ENCODE assay signal across 35 cellular contexts in genomic region chr2:11402436-11402835, GRCh38.
"Had no signal": no experiment of that assay in that cellular context is flagged by ENCODE, and none has a peak within 500 bp of the region (broad histone marks: within the 10 kb centered on the region; RNA-seq: fewer than 3 reads in every experiment).

No MANE protein-coding gene starts in this region.

- H3K27ac ChIP-seq: adrenal gland, body of pancreas, brain microvascular endothelial cell, VCaP had no signal

- DNase-seq: activated B cell treated with CpG ODN at 0.5 μM for 24 hours; activated CD4-positive, alpha-beta memory T cell treated with anti-CD3 and anti-CD28 coated beads for 36 hours; activated CD4-positive, alpha-beta T cell treated with anti-CD3 and anti-CD28 coated beads for 4 hours; activated CD4-positive, alpha-beta T cell treated with anti-CD3 and anti-CD28 coated beads, Interleukin-2, amount 10 ng/mL, durations not matched to agents 24 days and 14 days; activated CD4-positive, alpha-beta T cell treated with anti-CD3 and anti-CD28 coated beads, Interleukin-2, amount 50 U/mL, for 1 hour; activated CD4-positive, alpha-beta T cell treated with anti-CD3 and anti-CD28 coated beads, Interleukin-2, amount 50 U/mL, for 4 hours; activated CD4-positive, CD25-positive, alpha-beta regulatory T cell treated with anti-CD3 and anti-CD28 coated beads, Interleukin-2, amount 50 U/mL, for 72 hours; activated CD8-positive, alpha-beta memory T cell treated with anti-CD3 and anti-CD28 coated beads, Interleukin-2, amount 50 U/mL, for 4 hours; activated CD8-positive, alpha-beta T cell treated with anti-CD3 and anti-CD28 coated beads for 36 hours; activated effector memory CD4-positive, alpha-beta T cell treated with anti-CD3 and anti-CD28 coated beads, Interleukin-2, amount 50 U/mL, for 16 hours; activated gamma-delta T cell treated with Interleukin-2 at 50 U/mL for 16 hours; activated naive CD4-positive, alpha-beta T cell; activated naive CD4-positive, alpha-beta T cell treated with anti-CD3 and anti-CD28 coated beads for 36 hours; activated naive CD4-positive, alpha-beta T cell treated with anti-CD3 and anti-CD28 coated beads, Interleukin-2, amount 50 U/mL, for 16 hours; activated naive CD8-positive, alpha-beta T cell treated with anti-CD3 and anti-CD28 coated beads for 36 hours; activated T-cell treated with anti-CD3 and anti-CD28 coated beads for 4 hours; activated T-cell treated with anti-CD3 and anti-CD28 coated beads, Interleukin-2, amount 50 U/mL, for 1 hour; activated T-cell treated with anti-CD3 and anti-CD28 coated beads, Interleukin-2, amount 50 U/mL, for 4 hours; activated T-cell treated with anti-CD3 and anti-CD28 coated beads, Interleukin-2, amount 50 U/mL, for 72 hours; adrenal gland; amniotic stem cell; aorta; body of pancreas; brain microvascular endothelial cell; central memory CD4-positive, alpha-beta T cell; T-helper 1 cell; T-helper 2 cell; T-helper 9 cell had no signal

- H3K4me1 ChIP-seq: adrenal gland, body of pancreas, breast epithelium had no signal

- H3K9me3 Mint-ChIP-seq: activated B cell treated with CpG ODN at 0.5 μM for 24 hours; activated CD4-positive, alpha-beta memory T cell treated with anti-CD3 and anti-CD28 coated beads for 36 hours; activated CD4-positive, alpha-beta T cell treated with anti-CD3 and anti-CD28 coated beads, Interleukin-2, amount 10 ng/mL, durations not matched to agents 24 days and 14 days; activated CD8-positive, alpha-beta T cell treated with anti-CD3 and anti-CD28 coated beads for 36 hours; activated naive CD4-positive, alpha-beta T cell treated with anti-CD3 and anti-CD28 coated beads for 36 hours; activated naive CD4-positive, alpha-beta T cell treated with anti-CD3 and anti-CD28 coated beads, Interleukin-2, amount 50 U/mL, for 72 hours; activated naive CD8-positive, alpha-beta T cell treated with anti-CD3 and anti-CD28 coated beads for 36 hours; activated T-cell treated with anti-CD3 and anti-CD28 coated beads, Interleukin-2, amount 50 U/mL, for 4 hours; activated T-cell treated with anti-CD3 and anti-CD28 coated beads, Interleukin-2, amount 50 U/mL, for 72 hours; activated T-helper 1 cell treated with anti-CD3 and anti-CD28 coated beads, Interleukin-12 subunit alpha, Interleukin-12 subunit beta, Interleukin-2, Interleukin-4 antibody, amounts not matched to agents 30 ng/mL and 10 ng/mL and 1 ng/mL, durations not matched to agents 14 hours and 24 hours and 36 hours; activated T-helper 17 cell treated with anti-CD3 and anti-CD28 coated beads, Interleukin-2, amount 50 U/mL, for 72 hours; T-helper 1 cell treated with Interleukin-12 subunit alpha and Interleukin-12 subunit beta and Interleukin-4 antibody, amounts not matched to agents 30 μg/mL and 1 μg/mL, for 36 hours; T-helper 2 cell treated with Interferon-gamma antibody and Interleukin-4, amounts not matched to agents 5 μg/mL and 100 μg/mL, for 36 hours had no signal

- H3K9me3 ChIP-seq: adrenal gland, body of pancreas, breast epithelium had no signal

- ATAC-seq: activated CD8-positive, alpha-beta T cell treated with anti-CD3 and anti-CD28 coated beads for 36 hours; activated naive CD4-positive, alpha-beta T cell treated with anti-CD3 and anti-CD28 coated beads, Interleukin-2, amount 50 U/mL, for 72 hours; activated T-cell treated with anti-CD3 and anti-CD28 coated beads, Interleukin-2, amount 50 U/mL, for 4 hours; activated T-cell treated with anti-CD3 and anti-CD28 coated beads, Interleukin-2, amount 50 U/mL, for 72 hours; activated T-helper 17 cell treated with anti-CD3 and anti-CD28 coated beads, Interleukin-2, amount 50 U/mL, for 72 hours; body of pancreas had no signal

- H3K36me3 Mint-ChIP-seq: activated CD4-positive, alpha-beta memory T cell treated with anti-CD3 and anti-CD28 coated beads for 36 hours; activated naive CD4-positive, alpha-beta T cell treated with anti-CD3 and anti-CD28 coated beads, Interleukin-2, amount 50 U/mL, for 72 hours; activated naive CD8-positive, alpha-beta T cell treated with anti-CD3 and anti-CD28 coated beads for 36 hours had no signal

- H3K4me3 Mint-ChIP-seq: activated B cell treated with CpG ODN at 0.5 μM for 24 hours; activated CD4-positive, alpha-beta memory T cell treated with anti-CD3 and anti-CD28 coated beads for 36 hours; activated CD4-positive, alpha-beta T cell treated with anti-CD3 and anti-CD28 coated beads, Interleukin-2, amount 10 ng/mL, durations not matched to agents 24 days and 14 days; activated CD8-positive, alpha-beta T cell treated with anti-CD3 and anti-CD28 coated beads for 36 hours; activated naive CD4-positive, alpha-beta T cell treated with anti-CD3 and anti-CD28 coated beads for 36 hours; activated naive CD8-positive, alpha-beta T cell treated with anti-CD3 and anti-CD28 coated beads for 36 hours; activated T-cell treated with anti-CD3 and anti-CD28 coated beads, Interleukin-2, amount 50 U/mL, for 4 hours; activated T-cell treated with anti-CD3 and anti-CD28 coated beads, Interleukin-2, amount 50 U/mL, for 72 hours; activated T-helper 1 cell treated with anti-CD3 and anti-CD28 coated beads, Interleukin-12 subunit alpha, Interleukin-12 subunit beta, Interleukin-2, Interleukin-4 antibody, amounts not matched to agents 30 ng/mL and 10 ng/mL and 1 ng/mL, durations not matched to agents 14 hours and 24 hours and 36 hours; activated T-helper 17 cell treated with anti-CD3 and anti-CD28 coated beads, Interleukin-2, amount 50 U/mL, for 72 hours; T-helper 1 cell treated with Interleukin-12 subunit alpha and Interleukin-12 subunit beta and Interleukin-4 antibody, amounts not matched to agents 30 μg/mL and 1 μg/mL, for 36 hours; T-helper 2 cell treated with Interferon-gamma antibody and Interleukin-4, amounts not matched to agents 5 μg/mL and 100 μg/mL, for 36 hours had no signal

- H3K4me1 Mint-ChIP-seq: activated B cell treated with CpG ODN at 0.5 μM for 24 hours; activated CD4-positive, alpha-beta T cell treated with anti-CD3 and anti-CD28 coated beads, Interleukin-2, amount 10 ng/mL, durations not matched to agents 24 days and 14 days; activated naive CD8-positive, alpha-beta T cell treated with anti-CD3 and anti-CD28 coated beads for 36 hours; activated T-helper 17 cell treated with anti-CD3 and anti-CD28 coated beads, Interleukin-2, amount 50 U/mL, for 72 hours had no signal

- H3K27me3 ChIP-seq: adrenal gland, body of pancreas, brain microvascular endothelial cell, breast epithelium had no signal

- H3K4me3 ChIP-seq: adrenal gland, body of pancreas, breast epithelium had no signal

- H3K27ac Mint-ChIP-seq: activated B cell treated with CpG ODN at 0.5 μM for 24 hours; activated CD4-positive, alpha-beta memory T cell treated with anti-CD3 and anti-CD28 coated beads for 36 hours; activated CD4-positive, alpha-beta T cell treated with anti-CD3 and anti-CD28 coated beads, Interleukin-2, amount 10 ng/mL, durations not matched to agents 24 days and 14 days; activated CD8-positive, alpha-beta T cell treated with anti-CD3 and anti-CD28 coated beads for 36 hours; activated naive CD4-positive, alpha-beta T cell treated with anti-CD3 and anti-CD28 coated beads for 36 hours; activated naive CD4-positive, alpha-beta T cell treated with anti-CD3 and anti-CD28 coated beads, Interleukin-2, amount 50 U/mL, for 72 hours; activated naive CD8-positive, alpha-beta T cell treated with anti-CD3 and anti-CD28 coated beads for 36 hours; activated T-cell treated with anti-CD3 and anti-CD28 coated beads, Interleukin-2, amount 50 U/mL, for 72 hours; activated T-helper 1 cell treated with anti-CD3 and anti-CD28 coated beads, Interleukin-12 subunit alpha, Interleukin-12 subunit beta, Interleukin-2, Interleukin-4 antibody, amounts not matched to agents 30 ng/mL and 10 ng/mL and 1 ng/mL, durations not matched to agents 14 hours and 24 hours and 36 hours; activated T-helper 17 cell treated with anti-CD3 and anti-CD28 coated beads, Interleukin-2, amount 50 U/mL, for 72 hours; T-helper 1 cell treated with Interleukin-12 subunit alpha and Interleukin-12 subunit beta and Interleukin-4 antibody, amounts not matched to agents 30 μg/mL and 1 μg/mL, for 36 hours; T-helper 2 cell treated with Interferon-gamma antibody and Interleukin-4, amounts not matched to agents 5 μg/mL and 100 μg/mL, for 36 hours had no signal

- H3K36me3 ChIP-seq: adrenal gland, brain microvascular endothelial cell, breast epithelium had no signal

- H3K27me3 Mint-ChIP-seq: activated CD4-positive, alpha-beta memory T cell treated with anti-CD3 and anti-CD28 coated beads for 36 hours; activated CD4-positive, alpha-beta T cell treated with anti-CD3 and anti-CD28 coated beads, Interleukin-2, amount 10 ng/mL, durations not matched to agents 24 days and 14 days; activated CD8-positive, alpha-beta T cell treated with anti-CD3 and anti-CD28 coated beads for 36 hours had no signal
